In genomic region chr20:641516-641913, GRCh38 we compare ENCODE assay signal across 1 cellular context.
A peak's percentile ranks its signal among the peaks of the same experiment; 100 is the strongest.
TF ChIP-seq lines count a peak whose summit lies in the region.

No MANE protein-coding gene starts in this region.

TF ChIP-seq in HepG2, 621 proteins besides CTCF, POLR2A, EP300 and RAD21 (continued from another document):
- no peak for TF ChIP-seq NFE2L2 (IDR thresholded peaks at IDR 0.05; ENCODE audit: low read length)
- TF ChIP-seq TFDP1 (CRISPR knock-in tag; IDR thresholded peaks at IDR 0.05; ENCODE audit: borderline replicate concordance): 0 out of 2 replicates have a peak, but pooled peaks have one; percentile 8
- TF ChIP-seq NFKBIZ (CRISPR knock-in tag; IDR thresholded peaks at IDR 0.05): no peak
- peak; percentile 75 for TF ChIP-seq XRCC5 (optimal IDR thresholded peaks at IDR 0.05; ENCODE audit: low read length)
- TF ChIP-seq TAF15 (IDR thresholded peaks at IDR 0.05; ENCODE audit: low read depth, low read length, poor library complexity, severe bottlenecking): no peak
- peak; percentile 60; the same call in 1 of the 2 replicates for TF ChIP-seq RARA (CRISPR knock-in tag; IDR thresholded peaks at IDR 0.05)
- no peak for TF ChIP-seq MAF1 (CRISPR knock-in tag; IDR thresholded peaks at IDR 0.05; ENCODE audit: borderline replicate concordance)
- TF ChIP-seq ELF3 (CRISPR knock-in tag; IDR thresholded peaks at IDR 0.05): peak; percentile 66; the same call in 1 of the 2 replicates
- TF ChIP-seq HNF1B (CRISPR knock-in tag; IDR thresholded peaks at IDR 0.05): peak; percentile 77
- peak; percentile 66; the same call in 1 of the 2 replicates for TF ChIP-seq ZNF607 (CRISPR knock-in tag; IDR thresholded peaks at IDR 0.05; ENCODE audit: borderline replicate concordance)
- no peak for TF ChIP-seq MNT (IDR thresholded peaks at IDR 0.05)
- TF ChIP-seq SRY (CRISPR knock-in tag; IDR thresholded peaks at IDR 0.05): no peak
- TF ChIP-seq ZNF800 (CRISPR knock-in tag; IDR thresholded peaks at IDR 0.05): no peak
- no peak for TF ChIP-seq SETDB1 (CRISPR knock-in tag; IDR thresholded peaks at IDR 0.05; ENCODE audit: borderline replicate concordance)
- TF ChIP-seq SNRNP70 (IDR thresholded peaks at IDR 0.05; ENCODE audit: low read depth, low read length): no peak
- TF ChIP-seq ZNF414 (CRISPR knock-in tag; IDR thresholded peaks at IDR 0.05): peak; percentile 79; the same call in 1 of the 2 replicates
- TF ChIP-seq MATR3 (CRISPR knock-in tag; IDR thresholded peaks at IDR 0.05): no peak
